ENCODE assay signal across 1 cellular context in the genomic region with DNA sequence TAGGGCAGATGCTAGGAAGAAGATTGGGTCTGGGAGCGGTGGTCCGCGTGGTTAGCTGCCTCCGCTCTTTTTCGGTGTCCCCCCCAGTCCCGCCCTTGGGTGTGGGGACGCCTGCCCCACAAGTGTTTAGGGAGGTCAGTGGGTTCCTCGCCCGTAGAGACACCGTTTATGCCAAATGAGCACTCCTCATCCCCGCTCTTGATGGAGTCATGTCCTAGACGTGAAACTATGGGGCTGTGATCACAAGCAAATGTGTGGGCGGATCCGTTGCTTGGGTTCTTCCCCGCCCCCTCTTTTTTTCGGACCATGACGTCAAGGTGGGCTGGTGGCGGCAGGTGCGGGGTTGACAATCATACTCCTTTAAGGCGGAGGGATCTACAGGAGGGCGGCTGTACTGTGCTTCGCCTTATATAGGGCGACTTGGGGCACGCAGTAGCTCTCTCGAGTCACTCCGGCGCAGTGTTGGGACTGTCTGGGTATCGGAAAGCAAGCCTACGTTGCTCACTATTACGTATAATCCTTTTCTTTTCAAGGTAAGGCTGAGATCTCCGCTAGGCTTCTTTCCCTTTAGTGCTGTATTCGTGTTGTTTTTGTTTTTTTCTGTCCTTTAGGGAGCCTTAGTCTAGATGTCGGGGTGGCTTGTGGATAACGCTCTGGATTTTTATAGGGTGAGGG.
TF ChIP-seq lines count a peak whose summit lies in the region.

Gene HSP90AB1 (plus strand): TSS at position 439 of the 675 bp plus-strand sequence. CDS start 1,529 bp downstream, outside the sequence.

TF ChIP-seq in neural cell, 6 proteins besides CTCF, POLR2A, EP300 and RAD21 (continued from another document):
- TF ChIP-seq, protein P1, sequence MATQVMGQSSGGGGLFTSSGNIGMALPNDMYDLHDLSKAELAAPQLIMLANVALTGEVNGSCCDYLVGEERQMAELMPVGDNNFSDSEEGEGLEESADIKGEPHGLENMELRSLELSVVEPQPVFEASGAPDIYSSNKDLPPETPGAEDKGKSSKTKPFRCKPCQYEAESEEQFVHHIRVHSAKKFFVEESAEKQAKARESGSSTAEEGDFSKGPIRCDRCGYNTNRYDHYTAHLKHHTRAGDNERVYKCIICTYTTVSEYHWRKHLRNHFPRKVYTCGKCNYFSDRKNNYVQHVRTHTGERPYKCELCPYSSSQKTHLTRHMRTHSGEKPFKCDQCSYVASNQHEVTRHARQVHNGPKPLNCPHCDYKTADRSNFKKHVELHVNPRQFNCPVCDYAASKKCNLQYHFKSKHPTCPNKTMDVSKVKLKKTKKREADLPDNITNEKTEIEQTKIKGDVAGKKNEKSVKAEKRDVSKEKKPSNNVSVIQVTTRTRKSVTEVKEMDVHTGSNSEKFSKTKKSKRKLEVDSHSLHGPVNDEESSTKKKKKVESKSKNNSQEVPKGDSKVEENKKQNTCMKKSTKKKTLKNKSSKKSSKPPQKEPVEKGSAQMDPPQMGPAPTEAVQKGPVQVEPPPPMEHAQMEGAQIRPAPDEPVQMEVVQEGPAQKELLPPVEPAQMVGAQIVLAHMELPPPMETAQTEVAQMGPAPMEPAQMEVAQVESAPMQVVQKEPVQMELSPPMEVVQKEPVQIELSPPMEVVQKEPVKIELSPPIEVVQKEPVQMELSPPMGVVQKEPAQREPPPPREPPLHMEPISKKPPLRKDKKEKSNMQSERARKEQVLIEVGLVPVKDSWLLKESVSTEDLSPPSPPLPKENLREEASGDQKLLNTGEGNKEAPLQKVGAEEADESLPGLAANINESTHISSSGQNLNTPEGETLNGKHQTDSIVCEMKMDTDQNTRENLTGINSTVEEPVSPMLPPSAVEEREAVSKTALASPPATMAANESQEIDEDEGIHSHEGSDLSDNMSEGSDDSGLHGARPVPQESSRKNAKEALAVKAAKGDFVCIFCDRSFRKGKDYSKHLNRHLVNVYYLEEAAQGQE (IDR thresholded peaks at IDR 0.05; ENCODE audit: borderline replicate concordance): peak; percentile 84
